8 cellular contexts compared by ENCODE assay signal in genomic region chr1:87330201-87330953, GRCh38. TPM values are rescaled to one million over a fixed set of nuclear protein-coding genes. Genes with fewer than 3 reads are reported as not detected.
DNase-seq lines count a peak whose midpoint lies in the region; ATAC-seq, FAIRE-seq and TF ChIP-seq lines count a peak whose summit lies in the region.

No MANE protein-coding gene starts in this region.

- H3K9me3 ChIP-seq in neural progenitor cell (ENCODE audit: low read depth), result no peaks in the 10 kb centered on the region

- H3K4me1 ChIP-seq in neural progenitor cell, result peaks cover 33% of the 10 kb centered on the region

- peaks cover 36% of the 10 kb centered on the region for H3K4me1 Mint-ChIP-seq in activated CD8-positive, alpha-beta memory T cell treated with anti-CD3 and anti-CD28 coated beads, Interleukin-2, amount 10 ng/mL, durations not matched to agents 7 days and 5 days
- peaks cover 30% of the 10 kb centered on the region for H3K4me1 Mint-ChIP-seq in neural progenitor cell

- peaks cover 29% of the 10 kb centered on the region for H3K36me3 Mint-ChIP-seq in activated CD8-positive, alpha-beta memory T cell treated with anti-CD3 and anti-CD28 coated beads, Interleukin-2, amount 10 ng/mL, durations not matched to agents 7 days and 5 days
- peaks cover 10% of the 10 kb centered on the region for H3K36me3 Mint-ChIP-seq in neural progenitor cell

- H3K79me2 ChIP-seq in neural progenitor cell (ENCODE audit: low read depth), result peaks cover 60% of the 10 kb centered on the region

- no peaks in the 10 kb centered on the region for H3K27me3 Mint-ChIP-seq in activated CD8-positive, alpha-beta memory T cell treated with anti-CD3 and anti-CD28 coated beads, Interleukin-2, amount 10 ng/mL, durations not matched to agents 7 days and 5 days
- peaks cover 4% of the 10 kb centered on the region for H3K27me3 Mint-ChIP-seq in neural progenitor cell (ENCODE audit: insufficient read depth, low read depth)

- no peaks in the 10 kb centered on the region for H3K27me3 ChIP-seq in neural progenitor cell

- no peaks in the 10 kb centered on the region for H3K9me3 Mint-ChIP-seq in activated CD8-positive, alpha-beta memory T cell treated with anti-CD3 and anti-CD28 coated beads, Interleukin-2, amount 10 ng/mL, durations not matched to agents 7 days and 5 days (ENCODE audit: low read depth)
- H3K9me3 Mint-ChIP-seq in neural progenitor cell, result no peaks in the 10 kb centered on the region

- CTCF ChIA-PET in activated CD8-positive, alpha-beta memory T cell treated with anti-CD3 and anti-CD28 coated beads, Interleukin-2, amount 10 ng/mL, durations not matched to agents 7 days and 5 days (lab: Charles Lee), result interaction anchor here (0.9 kb wide), 1 partner anchor 16 kb away, joined by 3 read pairs; no protein-coding TSS in a partner anchor

- H3K4me3 ChIP-seq in neural progenitor cell, result peak overlapping the region; percentile 78

- H3K9ac ChIP-seq in neural progenitor cell, result peak overlapping the region; percentile 58

- no peak for ATAC-seq in activated CD8-positive, alpha-beta memory T cell treated with anti-CD3 and anti-CD28 coated beads, Interleukin-2, amount 10 ng/mL, durations not matched to agents 7 days and 5 days
- ATAC-seq in HG03342 (IDR thresholded peaks at IDR 0.05; ENCODE audit: unreplicated experiment) (no peak), HG02938 (IDR thresholded peaks at IDR 0.05; ENCODE audit: unreplicated experiment) (no peak), HG02870 (IDR thresholded peaks at IDR 0.05; ENCODE audit: unreplicated experiment) (no peak)

- H3K4me2 ChIP-seq in neural progenitor cell, result peak overlapping the region; percentile 98

- H3K36me3 ChIP-seq in neural progenitor cell, result peaks cover 4% of the 10 kb centered on the region

- H4K20me1 ChIP-seq in neural progenitor cell (ENCODE audit: low read depth), result peaks cover 33% of the 10 kb centered on the region

- peak overlapping the region; percentile 89 for H3K4me3 Mint-ChIP-seq in activated CD8-positive, alpha-beta memory T cell treated with anti-CD3 and anti-CD28 coated beads, Interleukin-2, amount 10 ng/mL, durations not matched to agents 7 days and 5 days
- peak overlapping the region; percentile 92 for H3K4me3 Mint-ChIP-seq in neural progenitor cell

- H3K27ac Mint-ChIP-seq in activated CD8-positive, alpha-beta memory T cell treated with anti-CD3 and anti-CD28 coated beads, Interleukin-2, amount 10 ng/mL, durations not matched to agents 7 days and 5 days, result peak overlapping the region; percentile 92
- H3K27ac Mint-ChIP-seq in neural progenitor cell, result peak overlapping the region; percentile 75

- peaks cover 64% of the 10 kb centered on the region for H3F3A ChIP-seq in neural progenitor cell (ENCODE audit: low read depth)

- peak overlapping the region; percentile 95 for H3K27ac ChIP-seq in neural progenitor cell

- no peak for FAIRE-seq in frontal cortex (lab: Jason Lieb, UNC)

- no peak overlapping the region for H2AFZ ChIP-seq in neural progenitor cell (replicated peaks)

- DNase-seq in ELF-1 (ENCODE audit: low read depth, low spot score) (peak; percentile 81), LoVo (ENCODE audit: low spot score) (peak; percentile 20), frontal cortex (ENCODE audit: low spot score in 2 of 2) (peak; percentile 24 to 56), neural progenitor cell (ENCODE audit: low spot score) (peak; percentile 76)
- peak; percentile 48 for DNase-seq in activated CD8-positive, alpha-beta memory T cell treated with anti-CD3 and anti-CD28 coated beads, Interleukin-2, amount 10 ng/mL, durations not matched to agents 7 days and 5 days

- TF ChIP-seq CTCF in neural progenitor cell (IDR thresholded peaks at IDR 0.05), result no peak

RNA-seq across cellular contexts. Expression of gene LMO4, which starts 1.7 kb away (rescaled TPM):
- 10 to 100 TPM; 49.2 to 63.7 TPM for total RNA-seq in activated CD8-positive, alpha-beta memory T cell treated with anti-CD3 and anti-CD28 coated beads, Interleukin-2, amount 10 ng/mL, durations not matched to agents 7 days and 5 days
- 797 TPM for total RNA-seq in frontal cortex
- total RNA-seq in neural progenitor cell (ENCODE audit: low replicate concordance), result 94.8 and 112 TPM in 2 replicates

Comparison
In these comparisons a context has a peak if more than half of its experiments do, and no peak if none do; other contexts are left out.
1. DNase-seq: peak in every context shown above with its lines; median percentile 81 in ELF-1; 76 in neural progenitor cell; 48 in activated CD8-positive, alpha-beta memory T cell treated with anti-CD3 and anti-CD28 coated beads, Interleukin-2, amount 10 ng/mL, durations not matched to agents 7 days and 5 days; 40 in frontal cortex; 20 in LoVo.